Comparison of ENCODE assay signal across 8 cellular contexts in genomic region chr12:6062427-6063378, GRCh38.
DNase-seq lines count a peak whose midpoint lies in the region; ATAC-seq, FAIRE-seq and TF ChIP-seq lines count a peak whose summit lies in the region.

No MANE protein-coding gene starts in this region.

- H3K27me3 ChIP-seq in KMS-11 (ENCODE audit: insufficient read depth, low read depth) (no peaks in the 10 kb centered on the region), bronchial epithelial cell (ENCODE audit: control insufficient read depth, insufficient read depth, low read length) (no peaks in the 10 kb centered on the region)

- ATAC-seq in GM18870 (IDR thresholded peaks at IDR 0.05; ENCODE audit: unreplicated experiment) = no peak
- no peak for ATAC-seq in HG02678 (IDR thresholded peaks at IDR 0.05; ENCODE audit: unreplicated experiment)

- H3K9ac ChIP-seq in KMS-11 = no peak overlapping the region

- FAIRE-seq in bronchial epithelial cell (lab: Jason Lieb, UNC) = no peak

- no peak overlapping the region for H3K27ac ChIP-seq in KMS-11

- H3K36me3 ChIP-seq in KMS-11 (ENCODE audit: insufficient read depth) = no peaks in the 10 kb centered on the region
- no peaks in the 10 kb centered on the region for H3K36me3 ChIP-seq in bronchial epithelial cell (ENCODE audit: control insufficient read depth, insufficient read depth, low read length)

- H3K79me2 ChIP-seq in KMS-11 (ENCODE audit: insufficient read depth, low read depth) = no peaks in the 10 kb centered on the region

- no peak overlapping the region for H3K4me2 ChIP-seq in KMS-11

- H3K4me1 ChIP-seq in KMS-11 (ENCODE audit: low read depth, poor library complexity, severe bottlenecking) = no peaks in the 10 kb centered on the region

- H3K4me3 ChIP-seq in KMS-11 (IDR thresholded peaks at IDR 0.05; ENCODE audit: insufficient read depth, low read depth, low read length) = no peak overlapping the region
- H3K4me3 ChIP-seq in bronchial epithelial cell (ENCODE audit: low read depth, low read length) = no peak overlapping the region

- peak; percentile 49 for DNase-seq in GDM1 (lab: John Stamatoyannopoulos, UW)
- peak; percentile 52 for DNase-seq in UCSD-AML1 (lab: John Stamatoyannopoulos, UW; ENCODE audit: unreplicated experiment)
- no peak for DNase-seq in bronchial epithelial cell (ENCODE audit: low read depth)
- peak; percentile 12 for DNase-seq in kidney glomerular epithelial cell (lab: John Stamatoyannopoulos, UW)
- DNase-seq in stimulated activated CD4-positive, alpha-beta T cell treated with anti-CD3 and anti-CD28 coated beads, Interleukin-4, amount 100 ng/mL, for 4 hours = peak; percentile 49 to 56

- H2AFZ ChIP-seq in KMS-11 (ENCODE audit: low read depth) = peak overlapping the region; percentile 14; the same call in 1 of the 2 replicates

- TF ChIP-seq CTCF in KMS-11 (conservative IDR thresholded peaks at IDR 0.05; ENCODE audit: low read depth, low read length) (peak; percentile 87), bronchial epithelial cell (IDR thresholded peaks at IDR 0.05; ENCODE audit: insufficient read depth, low read length, severe bottlenecking) (peak; percentile 98)

- no peaks in the 10 kb centered on the region for H4K20me1 ChIP-seq in KMS-11 (ENCODE audit: insufficient read depth)
